ENCODE assay signal across 29 cellular contexts in genomic region chr11:36405585-36406367, GRCh38.
DNase-seq lines count a peak whose midpoint lies in the region; ATAC-seq, FAIRE-seq and TF ChIP-seq lines count a peak whose summit lies in the region.
"Had no signal": no experiment of that assay in that cellular context is flagged by ENCODE, and none has a peak within 500 bp of the region (broad histone marks: within the 10 kb centered on the region; RNA-seq: fewer than 3 reads in every experiment).

No MANE protein-coding gene starts in this region.

- POLR2A ChIA-PET in CD8-positive, alpha-beta memory T cell (lab: Charles Lee): no interaction called here

- peaks cover 61% of the 10 kb centered on the region for H3K4me1 Mint-ChIP-seq in activated CD4-positive, alpha-beta T cell treated with anti-CD3 and anti-CD28 coated beads, Interleukin-2, amount 10 ng/mL, durations not matched to agents 24 days and 14 days
- H3K4me1 Mint-ChIP-seq in CD8-positive, alpha-beta memory T cell: peaks cover 61 to 84% (median 82%) of the 10 kb centered on the region in 3 donors
- H3K4me1 Mint-ChIP-seq in activated T-helper 1 cell treated with anti-CD3 and anti-CD28 coated beads, Interleukin-12 subunit alpha, Interleukin-12 subunit beta, Interleukin-2, Interleukin-4 antibody, amounts not matched to agents 30 ng/mL and 10 ng/mL and 1 ng/mL, durations not matched to agents 14 hours and 24 hours and 36 hours (ENCODE audit: low read depth): peaks cover 86% of the 10 kb centered on the region
- peaks cover 74 to 79% of the 10 kb centered on the region in 2 donors for H3K4me1 Mint-ChIP-seq in natural killer cell treated with Interleukin-12 subunit alpha and Interleukin-12 subunit beta and Interleukin-15 and Interleukin-18, amount 100 ng/mL, for 72 hours (ENCODE audit: low read depth in 2 of 2)

- H3K27ac Mint-ChIP-seq in activated CD4-positive, alpha-beta T cell treated with anti-CD3 and anti-CD28 coated beads, Interleukin-2, amount 10 ng/mL, durations not matched to agents 24 days and 14 days: peak overlapping the region; percentile 29
- H3K27ac Mint-ChIP-seq in CD8-positive, alpha-beta memory T cell: peak overlapping the region; percentile 36 to 98 (median 84)
- H3K27ac Mint-ChIP-seq in activated T-helper 1 cell treated with anti-CD3 and anti-CD28 coated beads, Interleukin-12 subunit alpha, Interleukin-12 subunit beta, Interleukin-2, Interleukin-4 antibody, amounts not matched to agents 30 ng/mL and 10 ng/mL and 1 ng/mL, durations not matched to agents 14 hours and 24 hours and 36 hours: peak overlapping the region; percentile 29
- H3K27ac Mint-ChIP-seq in natural killer cell treated with Interleukin-12 subunit alpha and Interleukin-12 subunit beta and Interleukin-15 and Interleukin-18, amount 100 ng/mL, for 72 hours: peak overlapping the region; percentile 97 to 100
- H3K27ac Mint-ChIP-seq: T-helper 17 cell had no signal

- TF ChIP-seq POLR2A in gastrocnemius medialis (IDR thresholded peaks at IDR 0.05): no peak

- H3K4me3 ChIP-seq in CD8-positive, alpha-beta memory T cell (ENCODE audit: low read length): no peak overlapping the region
- no peak overlapping the region for H3K4me3 ChIP-seq in gastrocnemius medialis
- H3K4me3 ChIP-seq: body of pancreas, GM12878, psoas muscle, sigmoid colon, stomach, transverse colon had no signal

- peaks cover 11% of the 10 kb centered on the region for H3K36me3 ChIP-seq in CD8-positive, alpha-beta memory T cell (ENCODE audit: insufficient read depth, low read length)
- H3K36me3 ChIP-seq in gastrocnemius medialis: no peaks in the 10 kb centered on the region
- H3K36me3 ChIP-seq: BE2C, sigmoid colon, WERI-Rb-1 had no signal

- H3K9me3 Mint-ChIP-seq in activated CD4-positive, alpha-beta T cell treated with anti-CD3 and anti-CD28 coated beads, Interleukin-2, amount 10 ng/mL, durations not matched to agents 24 days and 14 days: no peaks in the 10 kb centered on the region
- H3K9me3 Mint-ChIP-seq in CD8-positive, alpha-beta memory T cell: no peaks in the 10 kb centered on the region
- no peaks in the 10 kb centered on the region for H3K9me3 Mint-ChIP-seq in activated T-helper 1 cell treated with anti-CD3 and anti-CD28 coated beads, Interleukin-12 subunit alpha, Interleukin-12 subunit beta, Interleukin-2, Interleukin-4 antibody, amounts not matched to agents 30 ng/mL and 10 ng/mL and 1 ng/mL, durations not matched to agents 14 hours and 24 hours and 36 hours
- H3K9me3 Mint-ChIP-seq in natural killer cell treated with Interleukin-12 subunit alpha and Interleukin-12 subunit beta and Interleukin-15 and Interleukin-18, amount 100 ng/mL, for 72 hours: no peaks in the 10 kb centered on the region

- no peak for ATAC-seq in natural killer cell treated with Interleukin-12 subunit alpha and Interleukin-12 subunit beta and Interleukin-15 and Interleukin-18, amount 100 ng/mL, for 72 hours
- no peak for ATAC-seq in gastrocnemius medialis
- ATAC-seq: body of pancreas, GM12878, left ventricle myocardium superior, psoas muscle, T-helper 17 cell had no signal

- H3K27me3 ChIP-seq in CD8-positive, alpha-beta memory T cell (ENCODE audit: insufficient read depth, low read length, poor library complexity, severe bottlenecking): no peaks in the 10 kb centered on the region
- H3K27me3 ChIP-seq in gastrocnemius medialis: no peaks in the 10 kb centered on the region
- H3K27me3 ChIP-seq: BE2C, body of pancreas, sigmoid colon, stomach, transverse colon had no signal

- no peak overlapping the region for H3K4me3 Mint-ChIP-seq in activated CD4-positive, alpha-beta T cell treated with anti-CD3 and anti-CD28 coated beads, Interleukin-2, amount 10 ng/mL, durations not matched to agents 24 days and 14 days
- H3K4me3 Mint-ChIP-seq in CD8-positive, alpha-beta memory T cell: peak overlapping the region in 1 of 7 donors; percentile 46
- H3K4me3 Mint-ChIP-seq in activated T-helper 1 cell treated with anti-CD3 and anti-CD28 coated beads, Interleukin-12 subunit alpha, Interleukin-12 subunit beta, Interleukin-2, Interleukin-4 antibody, amounts not matched to agents 30 ng/mL and 10 ng/mL and 1 ng/mL, durations not matched to agents 14 hours and 24 hours and 36 hours: no peak overlapping the region
- peak overlapping the region; percentile 20 for H3K4me3 Mint-ChIP-seq in natural killer cell treated with Interleukin-12 subunit alpha and Interleukin-12 subunit beta and Interleukin-15 and Interleukin-18, amount 100 ng/mL, for 72 hours
- H3K4me3 Mint-ChIP-seq: T-helper 17 cell had no signal

- H3K4me1 ChIP-seq in CD8-positive, alpha-beta memory T cell (ENCODE audit: insufficient read depth, low read length): peaks cover 26% of the 10 kb centered on the region
- H3K4me1 ChIP-seq in gastrocnemius medialis: no peaks in the 10 kb centered on the region
- H3K4me1 ChIP-seq: BE2C, body of pancreas, psoas muscle, sigmoid colon had no signal

- intact Hi-C loops in activated CD4-positive, alpha-beta T cell treated with anti-CD3 and anti-CD28 coated beads, Interleukin-2, amount 10 ng/mL, durations not matched to agents 24 days and 14 days (cut with micrococcal nuclease): no loop called here
- intact Hi-C loops in activated T-helper 1 cell treated with anti-CD3 and anti-CD28 coated beads, Interleukin-12 subunit alpha, Interleukin-12 subunit beta, Interleukin-2, Interleukin-4 antibody, amounts not matched to agents 30 ng/mL and 10 ng/mL and 1 ng/mL, durations not matched to agents 14 hours and 24 hours and 36 hours (cut with micrococcal nuclease): no loop called here
- intact Hi-C loops in gastrocnemius medialis (cut with DNase I; ENCODE audit: low total_unique reads): no loop called here

- in situ Hi-C loops in gastrocnemius medialis (cut with MboI; ENCODE audit: low sequenced_read_pairs in 4 of 4): no loop called here

- no peaks in the 10 kb centered on the region for H3K27me3 Mint-ChIP-seq in activated CD4-positive, alpha-beta T cell treated with anti-CD3 and anti-CD28 coated beads, Interleukin-2, amount 10 ng/mL, durations not matched to agents 24 days and 14 days
- H3K27me3 Mint-ChIP-seq in CD8-positive, alpha-beta memory T cell: peaks cover 0 to 3% of the 10 kb centered on the region in 2 donors
- no peaks in the 10 kb centered on the region for H3K27me3 Mint-ChIP-seq in activated T-helper 1 cell treated with anti-CD3 and anti-CD28 coated beads, Interleukin-12 subunit alpha, Interleukin-12 subunit beta, Interleukin-2, Interleukin-4 antibody, amounts not matched to agents 30 ng/mL and 10 ng/mL and 1 ng/mL, durations not matched to agents 14 hours and 24 hours and 36 hours (ENCODE audit: insufficient read depth)
- no peaks in the 10 kb centered on the region for H3K27me3 Mint-ChIP-seq in natural killer cell treated with Interleukin-12 subunit alpha and Interleukin-12 subunit beta and Interleukin-15 and Interleukin-18, amount 100 ng/mL, for 72 hours
- H3K27me3 Mint-ChIP-seq: T-helper 17 cell had no signal

- H3K36me3 Mint-ChIP-seq in activated CD4-positive, alpha-beta T cell treated with anti-CD3 and anti-CD28 coated beads, Interleukin-2, amount 10 ng/mL, durations not matched to agents 24 days and 14 days (ENCODE audit: low read depth): peaks cover 68% of the 10 kb centered on the region
- H3K36me3 Mint-ChIP-seq in CD8-positive, alpha-beta memory T cell: peaks cover 9 to 81% (median 19%) of the 10 kb centered on the region in 3 donors
- H3K36me3 Mint-ChIP-seq in activated T-helper 1 cell treated with anti-CD3 and anti-CD28 coated beads, Interleukin-12 subunit alpha, Interleukin-12 subunit beta, Interleukin-2, Interleukin-4 antibody, amounts not matched to agents 30 ng/mL and 10 ng/mL and 1 ng/mL, durations not matched to agents 14 hours and 24 hours and 36 hours (ENCODE audit: low read depth): peaks cover 72% of the 10 kb centered on the region
- peaks cover 35% of the 10 kb centered on the region for H3K36me3 Mint-ChIP-seq in natural killer cell treated with Interleukin-12 subunit alpha and Interleukin-12 subunit beta and Interleukin-15 and Interleukin-18, amount 100 ng/mL, for 72 hours

- CTCF ChIA-PET in CD8-positive, alpha-beta memory T cell (lab: Charles Lee): no interaction called here

- H3K9me3 ChIP-seq in CD8-positive, alpha-beta memory T cell (ENCODE audit: low read length): no peaks in the 10 kb centered on the region
- H3K9me3 ChIP-seq in gastrocnemius medialis: no peaks in the 10 kb centered on the region
- H3K9me3 ChIP-seq: BE2C, body of pancreas, psoas muscle, sigmoid colon, stomach, transverse colon had no signal

- TF ChIP-seq CTCF in gastrocnemius medialis (IDR thresholded peaks at IDR 0.05 in 4 of 5, conservative IDR thresholded peaks at IDR 0.05 in 1 of 5): no peak

- no peak for DNase-seq in activated CD4-positive, alpha-beta T cell treated with anti-CD3 and anti-CD28 coated beads, Interleukin-2, amount 10 ng/mL, durations not matched to agents 24 days and 14 days
- no peak for DNase-seq in activated CD4-positive, alpha-beta T cell treated with anti-CD3 and anti-CD28 coated beads, Interleukin-2, amount 50 U/mL, for 4 hours
- no peak for DNase-seq in CD8-positive, alpha-beta memory T cell
- DNase-seq in activated T-helper 1 cell treated with anti-CD3 and anti-CD28 coated beads, Interleukin-12 subunit alpha, Interleukin-12 subunit beta, Interleukin-2, Interleukin-4 antibody, amounts not matched to agents 30 ng/mL and 10 ng/mL and 1 ng/mL, durations not matched to agents 14 hours and 24 hours and 36 hours (ENCODE audit: low spot score): no peak
- no peak for DNase-seq in natural killer cell treated with Interleukin-12 subunit alpha and Interleukin-12 subunit beta and Interleukin-15 and Interleukin-18, amount 100 ng/mL, for 72 hours (ENCODE audit: low spot score)
- DNase-seq in urothelium cell line (ENCODE audit: low spot score) (no peak), HT-29 (ENCODE audit: low spot score) (no peak), gastrocnemius medialis (no peak)
- DNase-seq: activated CD4-positive, alpha-beta T cell treated with anti-CD3 and anti-CD28 coated beads, Interleukin-2, amount 50 U/mL, for 1 hour; activated effector memory CD4-positive, alpha-beta T cell treated with anti-CD3 and anti-CD28 coated beads, Interleukin-2, amount 50 U/mL, for 16 hours; BE2C; body of pancreas; cerebellar nuclear complex; HCEC 1CT; left ventricle myocardium superior; MM.1S; NCI-H446; NCI-H82; psoas muscle; RPMI8226; sigmoid colon; stimulated activated CD4-positive, alpha-beta T cell treated with anti-CD3 and anti-CD28 coated beads, Interleukin-15, amount 100 ng/mL, for 24 hours; stomach; T-helper 17 cell; transverse colon; WERI-Rb-1 had no signal

- no peak overlapping the region for H3K27ac ChIP-seq in CD8-positive, alpha-beta memory T cell (ENCODE audit: low read depth, low read length)
- no peak overlapping the region for H3K27ac ChIP-seq in gastrocnemius medialis
- H3K27ac ChIP-seq: body of pancreas, KMS-11, psoas muscle, sigmoid colon, stomach, transverse colon, WERI-Rb-1 had no signal

- no peak for FAIRE-seq in urothelium cell line (lab: Jason Lieb, UNC)
- FAIRE-seq: GM12878, keratinocyte had no signal

Comparison
In these comparisons a context has a peak if more than half of its experiments do, and no peak if none do; other contexts are left out.
1. H3K27ac Mint-ChIP-seq: peak in every context shown above with its lines; median percentile 98 in natural killer cell treated with Interleukin-12 subunit alpha and Interleukin-12 subunit beta and Interleukin-15 and Interleukin-18, amount 100 ng/mL, for 72 hours; 84 in CD8-positive, alpha-beta memory T cell; 29 in activated CD4-positive, alpha-beta T cell treated with anti-CD3 and anti-CD28 coated beads, Interleukin-2, amount 10 ng/mL, durations not matched to agents 24 days and 14 days; 29 in activated T-helper 1 cell treated with anti-CD3 and anti-CD28 coated beads, Interleukin-12 subunit alpha, Interleukin-12 subunit beta, Interleukin-2, Interleukin-4 antibody, amounts not matched to agents 30 ng/mL and 10 ng/mL and 1 ng/mL, durations not matched to agents 14 hours and 24 hours and 36 hours.